ENCODE assay signal across 14 cellular contexts in genomic region chr1:41713141-41713540, GRCh38.
DNase-seq lines count a peak whose midpoint lies in the region; ATAC-seq and TF ChIP-seq lines count a peak whose summit lies in the region.
"Had no signal": no experiment of that assay in that cellular context is flagged by ENCODE, and none has a peak within 500 bp of the region (broad histone marks: within the 10 kb centered on the region; RNA-seq: fewer than 3 reads in every experiment).

No MANE protein-coding gene starts in this region.

- H4K20me1 ChIP-seq in BLaER1 treated with 17β-estradiol and CSF1 and Interleukin-3, amounts not matched to agents 10 nM and 100 nM, result no peaks in the 10 kb centered on the region
- H4K20me1 ChIP-seq in osteoblast (ENCODE audit: insufficient read depth, low read length), result no peaks in the 10 kb centered on the region

- H3K27me3 ChIP-seq in BLaER1 treated with 17β-estradiol and CSF1 and Interleukin-3, amounts not matched to agents 10 nM and 100 nM, result peaks cover 0 to 2% (median 0%) of the 10 kb centered on the region in 11 experiments; a peak in 5 of 22 replicates
- H3K27me3 ChIP-seq in RWPE2 (ENCODE audit: insufficient read depth, poor library complexity, severe bottlenecking) (no peaks in the 10 kb centered on the region), osteoblast (ENCODE audit: insufficient read depth, low read length) (no peaks in the 10 kb centered on the region)
- H3K27me3 ChIP-seq: thyroid gland had no signal

- no peaks in the 10 kb centered on the region for H3K9me3 ChIP-seq in BLaER1 treated with 17β-estradiol and CSF1 and Interleukin-3, amounts not matched to agents 10 nM and 100 nM (replicated peaks in 1 of 11)
- H3K9me3 ChIP-seq in RWPE2 (ENCODE audit: severe bottlenecking), result no peaks in the 10 kb centered on the region
- H3K9me3 ChIP-seq in osteoblast (ENCODE audit: low read depth, low read length), result no peaks in the 10 kb centered on the region
- H3K9me3 ChIP-seq: thyroid gland had no signal

- no peak for DNase-seq in RWPE2 (ENCODE audit: low spot score)
- peak; percentile 29 for DNase-seq in epidermal melanocyte (ENCODE audit: insufficient read length, low spot score)
- DNase-seq in osteoblast (ENCODE audit: insufficient read length, low spot score, missing footprints), result peak; percentile 39
- DNase-seq in activated naive CD4-positive, alpha-beta T cell treated with anti-CD3 and anti-CD28 coated beads, Interleukin-2, amount 10 ng/mL, durations not matched to agents 7 days and 5 days, result no peak
- DNase-seq in activated CD4-positive, alpha-beta T cell treated with anti-CD3 and anti-CD28 coated beads, Interleukin-2, amount 50 U/mL, for 48 hours, result no peak
- DNase-seq in AML-193 (lab: John Stamatoyannopoulos, UW), result no peak
- DNase-seq in RKO (ENCODE audit: low spot score), result no peak
- DNase-seq: activated CD4-positive, alpha-beta T cell treated with anti-CD3 and anti-CD28 coated beads, Interleukin-2, amount 10 ng/mL, durations not matched to agents 24 days and 14 days; activated gamma-delta T cell treated with Interleukin-2 at 50 U/mL for 16 hours; DMS79; NCI-H2029 treated with DMSO at 0.1 percent for 48 hours; T-helper 1 cell had no signal

- H3K36me3 Mint-ChIP-seq in activated naive CD4-positive, alpha-beta T cell treated with anti-CD3 and anti-CD28 coated beads, Interleukin-2, amount 10 ng/mL, durations not matched to agents 7 days and 5 days, result no peaks in the 10 kb centered on the region

- no peak overlapping the region for H2AFZ ChIP-seq in osteoblast (ENCODE audit: low read length)

- H3K9ac ChIP-seq in BLaER1 treated with 17β-estradiol and CSF1 and Interleukin-3, amounts not matched to agents 10 nM and 100 nM, result 0 out of 22 replicates have a peak overlapping the region, but pooled peaks of 1 of the 11 experiments have one; percentile 4

- peaks cover 22% of the 10 kb centered on the region for H3K4me1 Mint-ChIP-seq in activated naive CD4-positive, alpha-beta T cell treated with anti-CD3 and anti-CD28 coated beads, Interleukin-2, amount 10 ng/mL, durations not matched to agents 7 days and 5 days

- H3K79me2 ChIP-seq in osteoblast (ENCODE audit: insufficient read depth, low read length), result no peaks in the 10 kb centered on the region

- H3K27ac Mint-ChIP-seq in activated naive CD4-positive, alpha-beta T cell treated with anti-CD3 and anti-CD28 coated beads, Interleukin-2, amount 10 ng/mL, durations not matched to agents 7 days and 5 days, result no peak overlapping the region
- H3K27ac Mint-ChIP-seq: activated CD4-positive, alpha-beta T cell treated with anti-CD3 and anti-CD28 coated beads, Interleukin-2, amount 10 ng/mL, durations not matched to agents 24 days and 14 days had no signal

- H3K36me3 ChIP-seq in BLaER1 treated with 17β-estradiol and CSF1 and Interleukin-3, amounts not matched to agents 10 nM and 100 nM, result no peaks in the 10 kb centered on the region
- H3K36me3 ChIP-seq in RWPE2 (ENCODE audit: low read depth) (no peaks in the 10 kb centered on the region), osteoblast (ENCODE audit: insufficient read depth, low read length) (no peaks in the 10 kb centered on the region)
- H3K36me3 ChIP-seq: thyroid gland had no signal

- TF ChIP-seq CTCF in RWPE2 (IDR thresholded peaks at IDR 0.05; ENCODE audit: poor library complexity, severe bottlenecking) (no peak), osteoblast (IDR thresholded peaks at IDR 0.05; ENCODE audit: extremely low read depth, low read depth, low read length) (no peak)

- no peaks in the 10 kb centered on the region for H3K9me3 Mint-ChIP-seq in activated naive CD4-positive, alpha-beta T cell treated with anti-CD3 and anti-CD28 coated beads, Interleukin-2, amount 10 ng/mL, durations not matched to agents 7 days and 5 days
- H3K9me3 Mint-ChIP-seq: activated CD4-positive, alpha-beta T cell treated with anti-CD3 and anti-CD28 coated beads, Interleukin-2, amount 10 ng/mL, durations not matched to agents 24 days and 14 days had no signal

- H3K4me2 ChIP-seq in BLaER1 treated with 17β-estradiol and CSF1 and Interleukin-3, amounts not matched to agents 10 nM and 100 nM, result peak overlapping the region; percentile 32 to 93 (median 80); a peak in 21 of 22 replicates
- peak overlapping the region; percentile 62 for H3K4me2 ChIP-seq in osteoblast (ENCODE audit: insufficient read depth, low read length)

- H3K4me1 ChIP-seq in BLaER1 treated with 17β-estradiol and CSF1 and Interleukin-3, amounts not matched to agents 10 nM and 100 nM, result peaks cover 63 to 94% (median 87%) of the 10 kb centered on the region in 10 experiments
- H3K4me1 ChIP-seq in RWPE2 (ENCODE audit: insufficient read depth, poor library complexity, severe bottlenecking), result peaks cover 12% of the 10 kb centered on the region
- peaks cover 20% of the 10 kb centered on the region for H3K4me1 ChIP-seq in osteoblast (ENCODE audit: insufficient read depth, low read length)

- ATAC-seq in RWPE2 (ENCODE audit: low read depth), result no peak

- no peak overlapping the region for H3K4me3 ChIP-seq in BLaER1 treated with 17β-estradiol and CSF1 and Interleukin-3, amounts not matched to agents 10 nM and 100 nM
- H3K4me3 ChIP-seq in RWPE2 (ENCODE audit: severe bottlenecking), result no peak overlapping the region
- no peak overlapping the region for H3K4me3 ChIP-seq in osteoblast (ENCODE audit: insufficient read depth, low read length)
- H3K4me3 ChIP-seq: thyroid gland had no signal

- no peak overlapping the region for H3K4me3 Mint-ChIP-seq in activated naive CD4-positive, alpha-beta T cell treated with anti-CD3 and anti-CD28 coated beads, Interleukin-2, amount 10 ng/mL, durations not matched to agents 7 days and 5 days
- H3K4me3 Mint-ChIP-seq: activated CD4-positive, alpha-beta T cell treated with anti-CD3 and anti-CD28 coated beads, Interleukin-2, amount 10 ng/mL, durations not matched to agents 24 days and 14 days had no signal

- CTCF ChIA-PET in activated naive CD4-positive, alpha-beta T cell treated with anti-CD3 and anti-CD28 coated beads, Interleukin-2, amount 10 ng/mL, durations not matched to agents 7 days and 5 days (lab: Charles Lee), result no interaction called here

- H3K27ac ChIP-seq in BLaER1 treated with 17β-estradiol and CSF1 and Interleukin-3, amounts not matched to agents 10 nM and 100 nM, result peak overlapping the region in 5 of 11 experiments; percentile 5 to 61 (median 37); a peak in 5 of 22 replicates
- H3K27ac ChIP-seq in RWPE2 (ENCODE audit: poor library complexity, severe bottlenecking), result peak overlapping the region; percentile 26
- H3K27ac ChIP-seq in osteoblast (ENCODE audit: low read depth, low read length), result peak overlapping the region; percentile 59
- H3K27ac ChIP-seq: thyroid gland had no signal

- H3K27me3 Mint-ChIP-seq in activated naive CD4-positive, alpha-beta T cell treated with anti-CD3 and anti-CD28 coated beads, Interleukin-2, amount 10 ng/mL, durations not matched to agents 7 days and 5 days, result peaks cover 11% of the 10 kb centered on the region
- H3K27me3 Mint-ChIP-seq: activated CD4-positive, alpha-beta T cell treated with anti-CD3 and anti-CD28 coated beads, Interleukin-2, amount 10 ng/mL, durations not matched to agents 24 days and 14 days had no signal

Comparison
In these comparisons a context has a peak if more than half of its experiments do, and no peak if none do; other contexts are left out.
1. DNase-seq: peak in epidermal melanocyte (single experiment) and osteoblast (single experiment); none in RWPE2 (single experiment), activated naive CD4-positive, alpha-beta T cell treated with anti-CD3 and anti-CD28 coated beads, Interleukin-2, amount 10 ng/mL, durations not matched to agents 7 days and 5 days (single experiment), activated CD4-positive, alpha-beta T cell treated with anti-CD3 and anti-CD28 coated beads, Interleukin-2, amount 50 U/mL, for 48 hours (0 of 2), AML-193 (0 of 2) and RKO (single experiment).